In genomic region chr11:29009426-29009825, GRCh38 we compare ENCODE assay signal across 23 cellular contexts.
"Had no signal": no experiment of that assay in that cellular context is flagged by ENCODE, and none has a peak within 500 bp of the region (broad histone marks: within the 10 kb centered on the region; RNA-seq: fewer than 3 reads in every experiment).

No MANE protein-coding gene starts in this region.

- FAIRE-seq: colon, kidney had no signal

- ATAC-seq: activated CD8-positive, alpha-beta T cell treated with anti-CD3 and anti-CD28 coated beads, Interleukin-2, amount 10 ng/mL, durations not matched to agents 7 days and 5 days; activated T-cell treated with anti-CD3 and anti-CD28 coated beads, Interleukin-2, amount 50 U/mL, for 4 hours; gastroesophageal sphincter; heart left ventricle; left lung; mucosa of descending colon had no signal

- H3K4me3 ChIP-seq: gastroesophageal sphincter, heart left ventricle, left lung, mucosa of descending colon, tibial artery had no signal

- DNase-seq: activated CD4-positive, alpha-beta T cell treated with anti-CD3 and anti-CD28 coated beads, Interleukin-2, amount 10 ng/mL, durations not matched to agents 24 days and 14 days; activated CD8-positive, alpha-beta T cell treated with anti-CD3 and anti-CD28 coated beads, Interleukin-2, amount 10 ng/mL, durations not matched to agents 7 days and 5 days; activated effector memory CD4-positive, alpha-beta T cell treated with Interleukin-2 at 50 U/mL for 16 hours; activated naive CD4-positive, alpha-beta T cell treated with anti-CD3 and anti-CD28 coated beads, Interleukin-2, amount 50 U/mL, for 16 hours; activated T-cell treated with anti-CD3 and anti-CD28 coated beads, Interleukin-2, amount 50 U/mL, for 4 hours; amniotic stem cell; brain microvascular endothelial cell; central memory CD4-positive, alpha-beta T cell; erythroblast; heart left ventricle; kidney; left lung; mammary epithelial cell; mucosa of descending colon; naive B cell; retina; stimulated activated CD4-positive, alpha-beta T cell treated with anti-CD3 and anti-CD28 coated beads, Interleukin-2, amount 100 ng/mL, for 24 hours; stimulated activated naive CD4-positive, alpha-beta T cell treated with Interleukin-2 at 50 U/mL for 16 hours; T-helper 1 cell; T-helper 9 cell; tibial artery had no signal
